Comparison of ENCODE assay signal across 8 cellular contexts in the genomic region with DNA sequence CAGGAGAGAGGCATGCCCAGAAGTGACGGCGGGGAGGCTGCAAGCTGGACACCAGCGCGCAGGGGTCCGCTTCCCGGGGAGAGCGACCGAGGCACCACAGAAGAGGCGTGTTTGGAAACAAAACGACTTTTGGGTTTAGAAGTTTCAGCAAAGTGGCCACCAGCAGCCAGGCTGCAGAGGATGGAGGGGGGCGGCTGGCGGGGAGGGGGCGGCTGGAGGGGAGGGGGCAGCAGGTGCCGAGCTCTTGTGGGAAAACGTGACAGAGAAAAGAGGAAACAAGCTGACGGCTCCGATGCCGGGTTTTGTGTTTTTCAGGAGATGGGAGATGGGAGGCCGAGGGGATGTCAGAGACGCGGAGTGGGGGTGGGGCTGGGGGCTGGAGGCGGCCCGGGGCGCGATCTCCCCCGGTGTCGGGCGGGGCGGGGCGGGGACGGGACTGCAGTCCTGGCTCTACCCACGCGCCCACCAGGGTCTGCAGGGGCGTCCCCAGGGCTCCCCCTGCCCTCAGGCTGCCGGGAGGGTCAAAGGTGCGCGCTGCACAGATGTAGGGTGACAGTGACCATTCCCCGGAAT. TPM values are rescaled to one million over a fixed set of nuclear protein-coding genes. Genes with fewer than 3 reads are reported as not detected.
DNase-seq lines count a peak whose midpoint lies in the region; ATAC-seq and TF ChIP-seq lines count a peak whose summit lies in the region.

No MANE protein-coding gene starts in this region.

- peak overlapping the region; percentile 99 for H2BK12ac ChIP-seq in neuronal stem cell (ENCODE audit: low read length)

- peak overlapping the region; percentile 98 for H2BK120ac ChIP-seq in neuronal stem cell (ENCODE audit: low read depth, low read length)

- peak overlapping the region; percentile 99 for H3K18ac ChIP-seq in neuronal stem cell (ENCODE audit: low read length)

- no peaks in the 10 kb centered on the region for H3K79me2 ChIP-seq in PC-3 (ENCODE audit: low read length)

- no peaks in the 10 kb centered on the region for H3K9me2 ChIP-seq in PC-3 (replicated peaks; ENCODE audit: low read length)

- H3K79me1 ChIP-seq in neuronal stem cell (ENCODE audit: low read depth, low read length) = peaks cover 2% of the 10 kb centered on the region

- H3K36me3 ChIP-seq in PC-3 (ENCODE audit: low read depth, low read length) (no peaks in the 10 kb centered on the region), esophagus squamous epithelium (no peaks in the 10 kb centered on the region), neuronal stem cell (replicated peaks in 1 of 2; ENCODE audit: control insufficient read depth in 2 of 2, insufficient read depth in 2 of 2, low read length in 2 of 2) (no peaks in the 10 kb centered on the region)

- H3K14ac ChIP-seq in neuronal stem cell (ENCODE audit: low read length) = peak overlapping the region; percentile 63

- intact Hi-C loops in PC-3 (cut with micrococcal nuclease) (no loop called here), esophagus squamous epithelium (cut with DNase I) (no loop called here)

- H2BK15ac ChIP-seq in neuronal stem cell (ENCODE audit: low read length) = peak overlapping the region; percentile 91

- H3K9ac ChIP-seq in PC-3 (ENCODE audit: low read length) (peak overlapping the region; percentile 53; the same call in 1 of the 2 replicates), neuronal stem cell (ENCODE audit: low read depth, low read length, poor library complexity) (peak overlapping the region; percentile 88)

- no peak overlapping the region for H3K27ac ChIP-seq in PC-3 (ENCODE audit: low read length)
- peak overlapping the region; percentile 58 to 87 (median 84) for H3K27ac ChIP-seq in esophagus squamous epithelium
- no peak overlapping the region for H3K27ac ChIP-seq in neuronal stem cell (replicated peaks; ENCODE audit: low read length)

- H3F3A ChIP-seq in PC-3 (ENCODE audit: low read length, unreplicated experiment) = no peaks in the 10 kb centered on the region

- H3K4me3 ChIP-seq in AG09309 (ENCODE audit: control insufficient read depth, low read depth, low read length) (peak overlapping the region; percentile 41), PC-3 (ENCODE audit: low read length) (peak overlapping the region; percentile 59; the same call in 1 of the 2 replicates), esophagus squamous epithelium (peak overlapping the region in 3 of 4 donors; percentile 47 to 82 (median 72)), neuronal stem cell (ENCODE audit: low read length in 2 of 2) (peak overlapping the region; percentile 40 to 69)

- H3K27me3 ChIP-seq in PC-3 (ENCODE audit: low read length) (no peaks in the 10 kb centered on the region), esophagus squamous epithelium (peaks cover 0 to 24% (median 0%) of the 10 kb centered on the region in 4 donors), neuronal stem cell (ENCODE audit: control insufficient read depth in 3 of 3, insufficient read depth in 3 of 3, low read depth in 1 of 3, low read length in 3 of 3) (peaks cover 0 to 11% (median 0%) of the 10 kb centered on the region in 3 experiments)

- no peak for DNase-seq in AG09309 (ENCODE audit: low read depth)
- no peak for DNase-seq in PC-3
- DNase-seq in esophagus squamous epithelium (lab: John Stamatoyannopoulos, UW) = no peak
- DNase-seq in neuronal stem cell (ENCODE audit: low spot score) = no peak
- no peak for DNase-seq in GM19240 (ENCODE audit: insufficient read length, low spot score)
- DNase-seq in NOMO-1 treated with DMSO at 0.1 percent for 48 hours (lab: John Stamatoyannopoulos, UW; ENCODE audit: unreplicated experiment) = no peak
- no peak for DNase-seq in KG1 (lab: John Stamatoyannopoulos, UW)

- peak overlapping the region; percentile 94 for H2BK5ac ChIP-seq in neuronal stem cell (ENCODE audit: low read length)

- no peak overlapping the region for H4K8ac ChIP-seq in neuronal stem cell (ENCODE audit: low read depth, low read length)

- peak overlapping the region; percentile 92 for H3K4ac ChIP-seq in neuronal stem cell (ENCODE audit: low read length)

- no peaks in the 10 kb centered on the region for H3K9me3 ChIP-seq in PC-3 (ENCODE audit: low read length)
- no peaks in the 10 kb centered on the region for H3K9me3 ChIP-seq in esophagus squamous epithelium
- peaks cover 4% of the 10 kb centered on the region in 2 donors for H3K9me3 ChIP-seq in neuronal stem cell (replicated peaks in 1 of 2; ENCODE audit: control insufficient read depth in 2 of 2, insufficient read depth in 1 of 2, low read depth in 1 of 2, low read length in 2 of 2)

- WGBS in esophagus squamous epithelium, 2 donors = 49 to 53% methylated on average over 14 to 23 of the region's 38 CpGs
- WGBS in neuronal stem cell (ENCODE audit: extremely low coverage in 2 of 2, insufficient read length in 2 of 2, insufficient replicate concordance in 1 of 2), 2 donors = no CpG with 5 or more reads among the region's 38 CpGs

- peak overlapping the region; percentile 80 for H3K4me2 ChIP-seq in PC-3 (ENCODE audit: low read length)
- peak overlapping the region; percentile 99 for H3K4me2 ChIP-seq in neuronal stem cell (ENCODE audit: insufficient read depth, low read length, poor library complexity, severe bottlenecking)

- peak overlapping the region; percentile 63 for H3K23ac ChIP-seq in neuronal stem cell (ENCODE audit: low read depth, low read length, poor library complexity)

- ATAC-seq in PC-3 (no peak), GM21515 (IDR thresholded peaks at IDR 0.05; ENCODE audit: unreplicated experiment) (no peak)

- POLR2A ChIA-PET in PC-3 (lab: Charles Lee; ENCODE audit: unreplicated experiment) = no interaction called here

- no peak for TF ChIP-seq CTCF in AG09309 (IDR thresholded peaks at IDR 0.05; ENCODE audit: control insufficient read depth, insufficient read depth, low read depth, low read length, missing control alignments)
- no peak for TF ChIP-seq CTCF in PC-3 (conservative IDR thresholded peaks at IDR 0.05; ENCODE audit: low read depth, low read length)
- no peak for TF ChIP-seq CTCF in esophagus squamous epithelium (IDR thresholded peaks at IDR 0.05)

- no peak overlapping the region for H4K91ac ChIP-seq in neuronal stem cell (ENCODE audit: low read depth, low read length, poor library complexity)

- no TSS peak for BruUV-seq in PC-3 (replicated peaks; lab: Mats Ljungman, UMichigan)

- CTCF ChIA-PET in PC-3 (lab: Charles Lee) = no interaction called here

- H2AFZ ChIP-seq in PC-3 (ENCODE audit: low read length) (peak overlapping the region; percentile 57; the same call in 1 of the 2 replicates), neuronal stem cell (ENCODE audit: low read length) (peak overlapping the region; percentile 85)

- H2AK5ac ChIP-seq in neuronal stem cell (ENCODE audit: low read depth, low read length) = peak overlapping the region; percentile 96

- H4K20me1 ChIP-seq in PC-3 (ENCODE audit: low read length) = no peaks in the 10 kb centered on the region

- H3K4me1 ChIP-seq in PC-3 (ENCODE audit: insufficient read depth, low read length) (no peaks in the 10 kb centered on the region; the same call in 1 of the 2 replicates), esophagus squamous epithelium (peaks cover 13 to 24% (median 15%) of the 10 kb centered on the region in 3 donors), neuronal stem cell (ENCODE audit: control insufficient read depth in 2 of 2, insufficient read depth in 1 of 2, low read depth in 1 of 2, low read length in 2 of 2) (peaks cover 31 to 36% of the 10 kb centered on the region in 2 donors)

- no peak for TF ChIP-seq POLR2A in esophagus squamous epithelium (IDR thresholded peaks at IDR 0.05)

RNA-seq across cellular contexts. Expression of a gene that starts 32.1 kb away (rescaled TPM):
- total RNA-seq in PC-3 (2014; rRNA removed) (24.9 and 30.8 TPM in 2 replicates), esophagus squamous epithelium (10 to 100 TPM in 1 of 4 donors, 1 to 10 TPM in 3; 5.2 to 18.3 (median 7.5) TPM)
- 7.7 TPM for polyA plus RNA-seq in neuronal stem cell (2013, experiment 1 of 2)
- polyA plus RNA-seq in neuronal stem cell (2013, experiment 2 of 2) = 6.5 TPM

Comparison
In these comparisons a context has a peak if more than half of its experiments do, and no peak if none do; other contexts are left out.
1. H3K27ac ChIP-seq: peak in esophagus squamous epithelium (4 of 4); none in PC-3 (single experiment) and neuronal stem cell (single experiment).
2. Peak in every context shown above with its lines, with median percentiles within 50 percentile points of each other: H3K4me3 ChIP-seq.